ENCODE assay signal across 1 cellular context in the genomic region with DNA sequence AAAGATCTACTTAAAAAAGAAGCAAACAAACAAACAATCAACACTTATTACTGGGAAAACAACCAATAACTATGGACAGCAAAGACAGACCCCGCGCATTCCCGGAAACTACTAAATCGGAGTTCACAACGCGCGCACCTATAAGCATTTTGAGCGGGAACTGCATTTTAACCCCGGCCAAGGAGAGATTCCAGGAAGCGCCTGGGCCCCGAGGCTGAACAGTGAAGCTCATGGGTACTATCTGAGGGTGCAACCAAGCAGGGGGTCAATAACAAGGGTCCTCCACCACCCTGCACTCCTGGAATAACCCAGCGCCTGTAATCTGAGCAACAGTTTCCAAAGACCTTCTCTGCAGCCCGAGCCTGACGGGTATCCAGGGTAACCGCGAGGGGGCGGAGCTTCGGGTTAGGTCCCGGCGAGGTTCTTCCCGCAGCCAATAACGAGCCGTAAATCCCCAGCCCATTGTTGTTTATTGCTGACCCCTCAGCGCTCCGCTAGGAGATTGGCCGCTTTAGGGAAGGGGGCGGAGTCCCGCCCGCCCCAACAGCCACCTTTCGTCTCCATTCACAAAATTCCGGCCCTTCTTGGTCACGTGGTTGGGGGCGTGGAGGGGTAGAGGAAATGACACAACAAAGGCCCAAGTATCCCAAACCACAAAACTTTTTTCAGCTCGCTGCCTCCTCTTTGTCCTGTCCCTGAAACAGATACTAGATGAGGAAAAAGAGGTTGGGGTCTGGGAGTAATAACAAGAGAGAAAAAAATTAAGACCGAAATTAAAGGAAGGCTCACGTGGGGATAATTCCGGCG.
TF ChIP-seq lines count a peak whose summit lies in the region.

No MANE protein-coding gene starts in this region.

TF ChIP-seq in K562, 482 proteins besides CTCF, POLR2A, EP300 and RAD21 (continued from another document and continues in another):
- TF ChIP-seq ZNF408 (CRISPR knock-in tag; IDR thresholded peaks at IDR 0.05; ENCODE audit: low read depth) (no peak), IRF2 (CRISPR knock-in tag; IDR thresholded peaks at IDR 0.05) (no peak), ZNF444 (CRISPR knock-in tag; IDR thresholded peaks at IDR 0.05) (no peak), HOXB6 (CRISPR knock-in tag; IDR thresholded peaks at IDR 0.05; ENCODE audit: borderline replicate concordance) (no peak), TFE3 (CRISPR knock-in tag; IDR thresholded peaks at IDR 0.05) (peak; percentile 99), ZNF165 (CRISPR knock-in tag; IDR thresholded peaks at IDR 0.05; ENCODE audit: borderline replicate concordance) (no peak), RFX1 (IDR thresholded peaks at IDR 0.05) (peak; percentile 95), RAD51 (IDR thresholded peaks at IDR 0.05; ENCODE audit: borderline replicate concordance, low read depth) (peak; percentile 99), TBL1XR1 (IDR thresholded peaks at IDR 0.05; ENCODE audit: low read length in 2 of 2) (no peak), RBM22 (IDR thresholded peaks at IDR 0.05; ENCODE audit: low read depth, low read length, poor library complexity, severe bottlenecking) (no peak), TCF7L2 (IDR thresholded peaks at IDR 0.05; ENCODE audit: low read depth, low read length) (no peak), ZNF518B (CRISPR knock-in tag; IDR thresholded peaks at IDR 0.05) (no peak), DPF2 (IDR thresholded peaks at IDR 0.05) (no peak), POLR3G (IDR thresholded peaks at IDR 0.05; ENCODE audit: extremely low read depth, insufficient read length, insufficient replicate concordance) (no peak), KAT7 (CRISPR knock-in tag; IDR thresholded peaks at IDR 0.05; ENCODE audit: borderline replicate concordance) (no peak), ZNF124 (CRISPR knock-in tag; IDR thresholded peaks at IDR 0.05) (no peak), ZNF707 (CRISPR knock-in tag; conservative IDR thresholded peaks at IDR 0.05) (no peak), SP1 (CRISPR knock-in tag; IDR thresholded peaks at IDR 0.05) (peak; percentile 90), ZNF253 (CRISPR knock-in tag; conservative IDR thresholded peaks at IDR 0.05) (no peak), RBBP5 (IDR thresholded peaks at IDR 0.05; ENCODE audit: borderline replicate concordance, insufficient read depth, low read length, poor library complexity, severe bottlenecking) (peak; percentile 39), ZKSCAN3 (CRISPR knock-in tag; IDR thresholded peaks at IDR 0.05) (no peak), FOXK1 (CRISPR knock-in tag; IDR thresholded peaks at IDR 0.05; ENCODE audit: borderline replicate concordance) (no peak), MCM7 (IDR thresholded peaks at IDR 0.05) (no peak), CBX5 (IDR thresholded peaks at IDR 0.05; ENCODE audit: borderline replicate concordance, low read depth) (no peak), GABPB1 (CRISPR knock-in tag; IDR thresholded peaks at IDR 0.05) (peak; percentile 29; the same call in 1 of the 2 replicates)
- TF ChIP-seq, protein P1, sequence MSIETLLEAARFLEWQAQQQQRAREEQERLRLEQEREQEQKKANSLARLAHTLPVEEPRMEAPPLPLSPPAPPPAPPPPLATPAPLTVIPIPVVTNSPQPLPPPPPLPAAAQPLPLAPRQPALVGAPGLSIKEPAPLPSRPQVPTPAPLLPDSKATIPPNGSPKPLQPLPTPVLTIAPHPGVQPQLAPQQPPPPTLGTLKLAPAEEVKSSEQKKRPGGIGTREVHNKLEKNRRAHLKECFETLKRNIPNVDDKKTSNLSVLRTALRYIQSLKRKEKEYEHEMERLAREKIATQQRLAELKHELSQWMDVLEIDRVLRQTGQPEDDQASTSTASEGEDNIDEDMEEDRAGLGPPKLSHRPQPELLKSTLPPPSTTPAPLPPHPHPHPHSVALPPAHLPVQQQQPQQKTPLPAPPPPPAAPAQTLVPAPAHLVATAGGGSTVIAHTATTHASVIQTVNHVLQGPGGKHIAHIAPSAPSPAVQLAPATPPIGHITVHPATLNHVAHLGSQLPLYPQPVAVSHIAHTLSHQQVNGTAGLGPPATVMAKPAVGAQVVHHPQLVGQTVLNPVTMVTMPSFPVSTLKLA (conservative IDR thresholded peaks at IDR 0.05) = peak; percentile 91 to 94
- TF ChIP-seq, protein P2, sequence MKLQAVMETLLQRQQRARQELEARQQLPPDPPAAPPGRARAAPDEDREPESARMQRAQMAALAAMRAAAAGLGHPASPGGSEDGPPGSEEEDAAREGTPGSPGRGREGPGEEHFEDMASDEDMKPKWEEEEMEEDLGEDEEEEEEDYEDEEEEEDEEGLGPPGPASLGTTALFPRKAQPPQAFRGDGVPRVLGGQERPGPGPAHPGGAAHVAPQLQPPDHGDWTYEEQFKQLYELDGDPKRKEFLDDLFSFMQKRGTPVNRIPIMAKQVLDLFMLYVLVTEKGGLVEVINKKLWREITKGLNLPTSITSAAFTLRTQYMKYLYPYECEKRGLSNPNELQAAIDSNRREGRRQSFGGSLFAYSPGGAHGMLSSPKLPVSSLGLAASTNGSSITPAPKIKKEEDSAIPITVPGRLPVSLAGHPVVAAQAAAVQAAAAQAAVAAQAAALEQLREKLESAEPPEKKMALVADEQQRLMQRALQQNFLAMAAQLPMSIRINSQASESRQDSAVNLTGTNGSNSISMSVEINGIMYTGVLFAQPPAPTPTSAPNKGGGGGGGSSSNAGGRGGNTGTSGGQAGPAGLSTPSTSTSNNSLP (IDR thresholded peaks at IDR 0.05; ENCODE audit: borderline replicate concordance, low read depth, low read length) = no peak
- TF ChIP-seq, protein P3, sequence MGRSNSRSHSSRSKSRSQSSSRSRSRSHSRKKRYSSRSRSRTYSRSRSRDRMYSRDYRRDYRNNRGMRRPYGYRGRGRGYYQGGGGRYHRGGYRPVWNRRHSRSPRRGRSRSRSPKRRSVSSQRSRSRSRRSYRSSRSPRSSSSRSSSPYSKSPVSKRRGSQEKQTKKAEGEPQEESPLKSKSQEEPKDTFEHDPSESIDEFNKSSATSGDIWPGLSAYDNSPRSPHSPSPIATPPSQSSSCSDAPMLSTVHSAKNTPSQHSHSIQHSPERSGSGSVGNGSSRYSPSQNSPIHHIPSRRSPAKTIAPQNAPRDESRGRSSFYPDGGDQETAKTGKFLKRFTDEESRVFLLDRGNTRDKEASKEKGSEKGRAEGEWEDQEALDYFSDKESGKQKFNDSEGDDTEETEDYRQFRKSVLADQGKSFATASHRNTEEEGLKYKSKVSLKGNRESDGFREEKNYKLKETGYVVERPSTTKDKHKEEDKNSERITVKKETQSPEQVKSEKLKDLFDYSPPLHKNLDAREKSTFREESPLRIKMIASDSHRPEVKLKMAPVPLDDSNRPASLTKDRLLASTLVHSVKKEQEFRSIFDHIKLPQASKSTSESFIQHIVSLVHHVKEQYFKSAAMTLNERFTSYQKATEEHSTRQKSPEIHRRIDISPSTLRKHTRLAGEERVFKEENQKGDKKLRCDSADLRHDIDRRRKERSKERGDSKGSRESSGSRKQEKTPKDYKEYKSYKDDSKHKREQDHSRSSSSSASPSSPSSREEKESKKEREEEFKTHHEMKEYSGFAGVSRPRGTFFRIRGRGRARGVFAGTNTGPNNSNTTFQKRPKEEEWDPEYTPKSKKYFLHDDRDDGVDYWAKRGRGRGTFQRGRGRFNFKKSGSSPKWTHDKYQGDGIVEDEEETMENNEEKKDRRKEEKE (IDR thresholded peaks at IDR 0.05; ENCODE audit: borderline replicate concordance in 1 of 2, control insufficient read depth in 1 of 2, low read depth in 2 of 2, low read length in 1 of 2) = no peak
- TF ChIP-seq, protein P4, sequence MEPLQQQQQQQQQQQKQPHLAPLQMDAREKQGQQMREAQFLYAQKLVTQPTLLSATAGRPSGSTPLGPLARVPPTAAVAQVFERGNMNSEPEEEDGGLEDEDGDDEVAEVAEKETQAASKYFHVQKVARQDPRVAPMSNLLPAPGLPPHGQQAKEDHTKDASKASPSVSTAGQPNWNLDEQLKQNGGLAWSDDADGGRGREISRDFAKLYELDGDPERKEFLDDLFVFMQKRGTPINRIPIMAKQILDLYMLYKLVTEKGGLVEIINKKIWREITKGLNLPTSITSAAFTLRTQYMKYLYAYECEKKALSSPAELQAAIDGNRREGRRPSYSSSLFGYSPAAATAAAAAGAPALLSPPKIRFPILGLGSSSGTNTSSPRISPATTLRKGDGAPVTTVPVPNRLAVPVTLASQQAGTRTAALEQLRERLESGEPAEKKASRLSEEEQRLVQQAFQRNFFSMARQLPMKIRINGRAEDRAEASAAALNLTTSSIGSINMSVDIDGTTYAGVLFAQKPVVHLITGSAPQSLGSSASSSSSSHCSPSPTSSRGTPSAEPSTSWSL (CRISPR knock-in tag; IDR thresholded peaks at IDR 0.05; ENCODE audit: borderline replicate concordance) = no peak
- TF ChIP-seq, protein P5, sequence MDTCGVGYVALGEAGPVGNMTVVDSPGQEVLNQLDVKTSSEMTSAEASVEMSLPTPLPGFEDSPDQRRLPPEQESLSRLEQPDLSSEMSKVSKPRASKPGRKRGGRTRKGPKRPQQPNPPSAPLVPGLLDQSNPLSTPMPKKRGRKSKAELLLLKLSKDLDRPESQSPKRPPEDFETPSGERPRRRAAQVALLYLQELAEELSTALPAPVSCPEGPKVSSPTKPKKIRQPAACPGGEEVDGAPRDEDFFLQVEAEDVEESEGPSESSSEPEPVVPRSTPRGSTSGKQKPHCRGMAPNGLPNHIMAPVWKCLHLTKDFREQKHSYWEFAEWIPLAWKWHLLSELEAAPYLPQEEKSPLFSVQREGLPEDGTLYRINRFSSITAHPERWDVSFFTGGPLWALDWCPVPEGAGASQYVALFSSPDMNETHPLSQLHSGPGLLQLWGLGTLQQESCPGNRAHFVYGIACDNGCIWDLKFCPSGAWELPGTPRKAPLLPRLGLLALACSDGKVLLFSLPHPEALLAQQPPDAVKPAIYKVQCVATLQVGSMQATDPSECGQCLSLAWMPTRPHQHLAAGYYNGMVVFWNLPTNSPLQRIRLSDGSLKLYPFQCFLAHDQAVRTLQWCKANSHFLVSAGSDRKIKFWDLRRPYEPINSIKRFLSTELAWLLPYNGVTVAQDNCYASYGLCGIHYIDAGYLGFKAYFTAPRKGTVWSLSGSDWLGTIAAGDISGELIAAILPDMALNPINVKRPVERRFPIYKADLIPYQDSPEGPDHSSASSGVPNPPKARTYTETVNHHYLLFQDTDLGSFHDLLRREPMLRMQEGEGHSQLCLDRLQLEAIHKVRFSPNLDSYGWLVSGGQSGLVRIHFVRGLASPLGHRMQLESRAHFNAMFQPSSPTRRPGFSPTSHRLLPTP (IDR thresholded peaks at IDR 0.05; ENCODE audit: borderline replicate concordance, extremely low read depth, insufficient read length) = no peak
- TF ChIP-seq, protein P6, sequence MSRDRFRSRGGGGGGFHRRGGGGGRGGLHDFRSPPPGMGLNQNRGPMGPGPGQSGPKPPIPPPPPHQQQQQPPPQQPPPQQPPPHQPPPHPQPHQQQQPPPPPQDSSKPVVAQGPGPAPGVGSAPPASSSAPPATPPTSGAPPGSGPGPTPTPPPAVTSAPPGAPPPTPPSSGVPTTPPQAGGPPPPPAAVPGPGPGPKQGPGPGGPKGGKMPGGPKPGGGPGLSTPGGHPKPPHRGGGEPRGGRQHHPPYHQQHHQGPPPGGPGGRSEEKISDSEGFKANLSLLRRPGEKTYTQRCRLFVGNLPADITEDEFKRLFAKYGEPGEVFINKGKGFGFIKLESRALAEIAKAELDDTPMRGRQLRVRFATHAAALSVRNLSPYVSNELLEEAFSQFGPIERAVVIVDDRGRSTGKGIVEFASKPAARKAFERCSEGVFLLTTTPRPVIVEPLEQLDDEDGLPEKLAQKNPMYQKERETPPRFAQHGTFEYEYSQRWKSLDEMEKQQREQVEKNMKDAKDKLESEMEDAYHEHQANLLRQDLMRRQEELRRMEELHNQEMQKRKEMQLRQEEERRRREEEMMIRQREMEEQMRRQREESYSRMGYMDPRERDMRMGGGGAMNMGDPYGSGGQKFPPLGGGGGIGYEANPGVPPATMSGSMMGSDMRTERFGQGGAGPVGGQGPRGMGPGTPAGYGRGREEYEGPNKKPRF (IDR thresholded peaks at IDR 0.05; ENCODE audit: low read depth, low read length) = no peak
